ENCODE assay signal across 1 cellular context in the genomic region with DNA sequence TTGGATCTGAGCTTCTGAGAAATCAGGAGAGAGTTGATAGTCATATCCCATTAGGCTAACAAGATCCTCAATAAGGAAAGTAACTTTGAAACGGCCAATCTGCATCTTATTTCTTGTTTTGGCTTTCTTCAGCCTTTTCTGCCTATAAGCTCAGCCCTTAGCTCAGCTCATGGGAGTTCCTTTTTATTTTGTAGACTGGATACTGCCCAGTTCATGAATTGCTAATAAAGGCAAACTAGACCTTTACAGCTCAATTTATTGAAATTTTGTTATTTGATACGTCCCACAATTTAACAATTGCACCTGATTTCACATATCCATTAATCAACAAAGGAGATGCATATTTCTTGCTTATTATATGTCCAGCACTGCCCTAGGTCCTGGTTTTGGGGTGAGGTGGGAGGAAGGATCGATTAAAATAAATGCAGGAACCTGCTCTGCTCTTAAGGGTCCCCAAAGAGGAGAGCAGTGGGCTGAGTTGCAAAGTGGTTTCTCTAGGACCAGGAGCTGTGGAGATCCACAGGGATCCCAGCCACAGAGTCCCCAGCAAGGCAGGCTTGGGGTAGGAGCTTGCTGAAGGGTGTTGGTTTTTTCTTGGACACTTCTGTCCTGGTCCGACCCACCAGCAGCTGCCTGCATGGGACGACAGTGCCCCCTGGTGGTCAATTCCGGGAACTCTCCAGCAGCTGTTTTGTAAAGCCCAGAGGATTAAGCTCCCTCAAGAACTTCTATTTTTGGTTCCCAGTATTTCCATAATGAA.
TF ChIP-seq lines count a peak whose summit lies in the region.

No MANE protein-coding gene starts in this region.

TF ChIP-seq in HepG2, 621 proteins besides CTCF, POLR2A, EP300 and RAD21 (continued from another document and continues in another):
- TF ChIP-seq, protein P1, sequence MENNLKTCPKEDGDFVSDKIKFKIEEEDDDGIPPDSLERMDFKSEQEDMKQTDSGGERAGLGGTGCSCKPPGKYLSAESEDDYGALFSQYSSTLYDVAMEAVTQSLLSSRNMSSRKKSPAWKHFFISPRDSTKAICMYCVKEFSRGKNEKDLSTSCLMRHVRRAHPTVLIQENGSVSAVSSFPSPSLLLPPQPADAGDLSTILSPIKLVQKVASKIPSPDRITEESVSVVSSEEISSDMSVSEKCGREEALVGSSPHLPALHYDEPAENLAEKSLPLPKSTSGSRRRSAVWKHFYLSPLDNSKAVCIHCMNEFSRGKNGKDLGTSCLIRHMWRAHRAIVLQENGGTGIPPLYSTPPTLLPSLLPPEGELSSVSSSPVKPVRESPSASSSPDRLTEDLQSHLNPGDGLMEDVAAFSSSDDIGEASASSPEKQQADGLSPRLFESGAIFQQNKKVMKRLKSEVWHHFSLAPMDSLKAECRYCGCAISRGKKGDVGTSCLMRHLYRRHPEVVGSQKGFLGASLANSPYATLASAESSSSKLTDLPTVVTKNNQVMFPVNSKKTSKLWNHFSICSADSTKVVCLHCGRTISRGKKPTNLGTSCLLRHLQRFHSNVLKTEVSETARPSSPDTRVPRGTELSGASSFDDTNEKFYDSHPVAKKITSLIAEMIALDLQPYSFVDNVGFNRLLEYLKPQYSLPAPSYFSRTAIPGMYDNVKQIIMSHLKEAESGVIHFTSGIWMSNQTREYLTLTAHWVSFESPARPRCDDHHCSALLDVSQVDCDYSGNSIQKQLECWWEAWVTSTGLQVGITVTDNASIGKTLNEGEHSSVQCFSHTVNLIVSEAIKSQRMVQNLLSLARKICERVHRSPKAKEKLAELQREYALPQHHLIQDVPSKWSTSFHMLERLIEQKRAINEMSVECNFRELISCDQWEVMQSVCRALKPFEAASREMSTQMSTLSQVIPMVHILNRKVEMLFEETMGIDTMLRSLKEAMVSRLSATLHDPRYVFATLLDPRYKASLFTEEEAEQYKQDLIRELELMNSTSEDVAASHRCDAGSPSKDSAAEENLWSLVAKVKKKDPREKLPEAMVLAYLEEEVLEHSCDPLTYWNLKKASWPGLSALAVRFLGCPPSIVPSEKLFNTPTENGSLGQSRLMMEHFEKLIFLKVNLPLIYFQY (CRISPR knock-in tag; IDR thresholded peaks at IDR 0.05; ENCODE audit: borderline replicate concordance), result 0 out of 2 replicates have a peak, but pooled peaks have one; percentile 45
- TF ChIP-seq ZNF343 (CRISPR knock-in tag; IDR thresholded peaks at IDR 0.05) (no peak), ZNF619 (CRISPR knock-in tag; IDR thresholded peaks at IDR 0.05) (no peak), SRY (CRISPR knock-in tag; IDR thresholded peaks at IDR 0.05) (no peak), NR2F1 (CRISPR knock-in tag; IDR thresholded peaks at IDR 0.05) (no peak), NR1H2 (CRISPR knock-in tag; IDR thresholded peaks at IDR 0.05; ENCODE audit: borderline replicate concordance, low read depth) (no peak), ZNF33A (CRISPR knock-in tag; IDR thresholded peaks at IDR 0.05; ENCODE audit: borderline replicate concordance) (no peak), STAG1 (CRISPR knock-in tag; IDR thresholded peaks at IDR 0.05) (peak; percentile 94), SSRP1 (CRISPR knock-in tag; IDR thresholded peaks at IDR 0.05) (no peak), ZNF775 (CRISPR knock-in tag; IDR thresholded peaks at IDR 0.05; ENCODE audit: borderline replicate concordance) (no peak), ZNF773 (CRISPR knock-in tag; IDR thresholded peaks at IDR 0.05; ENCODE audit: borderline replicate concordance) (no peak), ZNF234 (CRISPR knock-in tag; conservative IDR thresholded peaks at IDR 0.05) (no peak), SATB2 (CRISPR knock-in tag; IDR thresholded peaks at IDR 0.05) (no peak), ZNF468 (CRISPR knock-in tag; IDR thresholded peaks at IDR 0.05) (no peak), SMC3 (IDR thresholded peaks at IDR 0.05; ENCODE audit: low read length) (peak; percentile 93), ZNF446 (CRISPR knock-in tag; IDR thresholded peaks at IDR 0.05) (no peak), RFXANK (CRISPR knock-in tag; IDR thresholded peaks at IDR 0.05) (no peak), LCORL (IDR thresholded peaks at IDR 0.05) (no peak), LCORL (CRISPR knock-in tag; IDR thresholded peaks at IDR 0.05) (no peak), ZFP36L1 (CRISPR knock-in tag; IDR thresholded peaks at IDR 0.05) (no peak), BRD4 (CRISPR knock-in tag; IDR thresholded peaks at IDR 0.05) (no peak), THRA (CRISPR knock-in tag; IDR thresholded peaks at IDR 0.05; ENCODE audit: borderline replicate concordance) (peak; percentile 82; the same call in 1 of the 2 replicates), JARID2 (CRISPR knock-in tag; IDR thresholded peaks at IDR 0.05; ENCODE audit: insufficient replicate concordance) (no peak), PCBP2 (optimal IDR thresholded peaks at IDR 0.05; ENCODE audit: low read depth, low read length, poor library complexity, severe bottlenecking) (no peak), ZNF570 (CRISPR knock-in tag; IDR thresholded peaks at IDR 0.05; ENCODE audit: borderline replicate concordance) (no peak), HNRNPH1 (optimal IDR thresholded peaks at IDR 0.05; ENCODE audit: low read depth, low read length) (no peak), MAFG (CRISPR knock-in tag; IDR thresholded peaks at IDR 0.05) (no peak), SIX4 (CRISPR knock-in tag; IDR thresholded peaks at IDR 0.05) (no peak), ATF3 (CRISPR knock-in tag; IDR thresholded peaks at IDR 0.05) (no peak), SETDB1 (CRISPR knock-in tag; IDR thresholded peaks at IDR 0.05; ENCODE audit: borderline replicate concordance) (no peak), NR2C2 (CRISPR knock-in tag; IDR thresholded peaks at IDR 0.05; ENCODE audit: borderline replicate concordance) (0 out of 2 replicates have a peak, but pooled peaks have one; percentile 20), REL (CRISPR knock-in tag; conservative IDR thresholded peaks at IDR 0.05) (no peak), ZNF10 (CRISPR knock-in tag; IDR thresholded peaks at IDR 0.05; ENCODE audit: borderline replicate concordance, low read depth) (no peak), RBM22 (optimal IDR thresholded peaks at IDR 0.05; ENCODE audit: low read length) (no peak), ZNF121 (CRISPR knock-in tag; IDR thresholded peaks at IDR 0.05) (peak; percentile 96), ZSCAN9 (CRISPR knock-in tag; IDR thresholded peaks at IDR 0.05; ENCODE audit: borderline replicate concordance) (no peak), ZBTB42 (CRISPR knock-in tag; IDR thresholded peaks at IDR 0.05) (no peak)
- TF ChIP-seq, protein P2, sequence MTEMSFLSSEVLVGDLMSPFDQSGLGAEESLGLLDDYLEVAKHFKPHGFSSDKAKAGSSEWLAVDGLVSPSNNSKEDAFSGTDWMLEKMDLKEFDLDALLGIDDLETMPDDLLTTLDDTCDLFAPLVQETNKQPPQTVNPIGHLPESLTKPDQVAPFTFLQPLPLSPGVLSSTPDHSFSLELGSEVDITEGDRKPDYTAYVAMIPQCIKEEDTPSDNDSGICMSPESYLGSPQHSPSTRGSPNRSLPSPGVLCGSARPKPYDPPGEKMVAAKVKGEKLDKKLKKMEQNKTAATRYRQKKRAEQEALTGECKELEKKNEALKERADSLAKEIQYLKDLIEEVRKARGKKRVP (CRISPR knock-in tag; IDR thresholded peaks at IDR 0.05), result no peak
- TF ChIP-seq, protein P3, sequence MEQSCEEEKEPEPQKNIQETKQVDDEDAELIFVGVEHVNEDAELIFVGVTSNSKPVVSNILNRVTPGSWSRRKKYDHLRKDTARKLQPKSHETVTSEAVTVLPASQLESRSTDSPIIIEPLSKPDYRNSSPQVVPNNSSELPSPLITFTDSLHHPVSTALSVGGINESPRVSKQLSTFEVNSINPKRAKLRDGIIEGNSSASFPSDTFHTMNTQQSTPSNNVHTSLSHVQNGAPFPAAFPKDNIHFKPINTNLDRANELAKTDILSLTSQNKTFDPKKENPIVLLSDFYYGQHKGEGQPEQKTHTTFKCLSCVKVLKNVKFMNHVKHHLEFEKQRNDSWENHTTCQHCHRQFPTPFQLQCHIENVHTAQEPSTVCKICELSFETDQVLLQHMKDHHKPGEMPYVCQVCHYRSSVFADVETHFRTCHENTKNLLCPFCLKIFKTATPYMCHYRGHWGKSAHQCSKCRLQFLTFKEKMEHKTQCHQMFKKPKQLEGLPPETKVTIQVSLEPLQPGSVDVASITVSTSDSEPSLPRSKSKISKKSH (CRISPR knock-in tag; IDR thresholded peaks at IDR 0.05; ENCODE audit: borderline replicate concordance), result no peak
- TF ChIP-seq, protein P4, sequence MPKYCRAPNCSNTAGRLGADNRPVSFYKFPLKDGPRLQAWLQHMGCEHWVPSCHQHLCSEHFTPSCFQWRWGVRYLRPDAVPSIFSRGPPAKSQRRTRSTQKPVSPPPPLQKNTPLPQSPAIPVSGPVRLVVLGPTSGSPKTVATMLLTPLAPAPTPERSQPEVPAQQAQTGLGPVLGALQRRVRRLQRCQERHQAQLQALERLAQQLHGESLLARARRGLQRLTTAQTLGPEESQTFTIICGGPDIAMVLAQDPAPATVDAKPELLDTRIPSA (CRISPR knock-in tag; IDR thresholded peaks at IDR 0.05; ENCODE audit: borderline replicate concordance), result no peak
- TF ChIP-seq, protein P5, sequence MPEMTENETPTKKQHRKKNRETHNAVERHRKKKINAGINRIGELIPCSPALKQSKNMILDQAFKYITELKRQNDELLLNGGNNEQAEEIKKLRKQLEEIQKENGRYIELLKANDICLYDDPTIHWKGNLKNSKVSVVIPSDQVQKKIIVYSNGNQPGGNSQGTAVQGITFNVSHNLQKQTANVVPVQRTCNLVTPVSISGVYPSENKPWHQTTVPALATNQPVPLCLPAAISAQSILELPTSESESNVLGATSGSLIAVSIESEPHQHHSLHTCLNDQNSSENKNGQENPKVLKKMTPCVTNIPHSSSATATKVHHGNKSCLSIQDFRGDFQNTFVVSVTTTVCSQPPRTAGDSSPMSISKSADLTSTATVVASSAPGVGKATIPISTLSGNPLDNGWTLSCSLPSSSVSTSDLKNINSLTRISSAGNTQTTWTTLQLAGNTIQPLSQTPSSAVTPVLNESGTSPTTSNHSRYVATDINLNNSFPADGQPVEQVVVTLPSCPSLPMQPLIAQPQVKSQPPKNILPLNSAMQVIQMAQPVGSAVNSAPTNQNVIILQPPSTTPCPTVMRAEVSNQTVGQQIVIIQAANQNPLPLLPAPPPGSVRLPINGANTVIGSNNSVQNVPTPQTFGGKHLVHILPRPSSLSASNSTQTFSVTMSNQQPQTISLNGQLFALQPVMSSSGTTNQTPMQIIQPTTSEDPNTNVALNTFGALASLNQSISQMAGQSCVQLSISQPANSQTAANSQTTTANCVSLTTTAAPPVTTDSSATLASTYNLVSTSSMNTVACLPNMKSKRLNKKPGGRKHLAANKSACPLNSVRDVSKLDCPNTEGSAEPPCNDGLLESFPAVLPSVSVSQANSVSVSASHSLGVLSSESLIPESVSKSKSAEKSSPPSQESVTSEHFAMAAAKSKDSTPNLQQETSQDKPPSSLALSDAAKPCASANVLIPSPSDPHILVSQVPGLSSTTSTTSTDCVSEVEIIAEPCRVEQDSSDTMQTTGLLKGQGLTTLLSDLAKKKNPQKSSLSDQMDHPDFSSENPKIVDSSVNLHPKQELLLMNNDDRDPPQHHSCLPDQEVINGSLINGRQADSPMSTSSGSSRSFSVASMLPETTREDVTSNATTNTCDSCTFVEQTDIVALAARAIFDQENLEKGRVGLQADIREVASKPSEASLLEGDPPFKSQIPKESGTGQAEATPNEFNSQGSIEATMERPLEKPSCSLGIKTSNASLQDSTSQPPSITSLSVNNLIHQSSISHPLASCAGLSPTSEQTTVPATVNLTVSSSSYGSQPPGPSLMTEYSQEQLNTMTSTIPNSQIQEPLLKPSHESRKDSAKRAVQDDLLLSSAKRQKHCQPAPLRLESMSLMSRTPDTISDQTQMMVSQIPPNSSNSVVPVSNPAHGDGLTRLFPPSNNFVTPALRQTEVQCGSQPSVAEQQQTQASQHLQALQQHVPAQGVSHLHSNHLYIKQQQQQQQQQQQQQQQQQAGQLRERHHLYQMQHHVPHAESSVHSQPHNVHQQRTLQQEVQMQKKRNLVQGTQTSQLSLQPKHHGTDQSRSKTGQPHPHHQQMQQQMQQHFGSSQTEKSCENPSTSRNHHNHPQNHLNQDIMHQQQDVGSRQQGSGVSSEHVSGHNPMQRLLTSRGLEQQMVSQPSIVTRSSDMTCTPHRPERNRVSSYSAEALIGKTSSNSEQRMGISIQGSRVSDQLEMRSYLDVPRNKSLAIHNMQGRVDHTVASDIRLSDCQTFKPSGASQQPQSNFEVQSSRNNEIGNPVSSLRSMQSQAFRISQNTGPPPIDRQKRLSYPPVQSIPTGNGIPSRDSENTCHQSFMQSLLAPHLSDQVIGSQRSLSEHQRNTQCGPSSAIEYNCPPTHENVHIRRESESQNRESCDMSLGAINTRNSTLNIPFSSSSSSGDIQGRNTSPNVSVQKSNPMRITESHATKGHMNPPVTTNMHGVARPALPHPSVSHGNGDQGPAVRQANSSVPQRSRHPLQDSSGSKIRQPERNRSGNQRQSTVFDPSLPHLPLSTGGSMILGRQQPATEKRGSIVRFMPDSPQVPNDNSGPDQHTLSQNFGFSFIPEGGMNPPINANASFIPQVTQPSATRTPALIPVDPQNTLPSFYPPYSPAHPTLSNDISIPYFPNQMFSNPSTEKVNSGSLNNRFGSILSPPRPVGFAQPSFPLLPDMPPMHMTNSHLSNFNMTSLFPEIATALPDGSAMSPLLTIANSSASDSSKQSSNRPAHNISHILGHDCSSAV (CRISPR knock-in tag; IDR thresholded peaks at IDR 0.05; ENCODE audit: borderline replicate concordance), result no peak
